ENCODE assay signal across 8 cellular contexts in genomic region chr11:120511116-120511803, GRCh38. TPM values are rescaled to one million over a fixed set of nuclear protein-coding genes. Genes with fewer than 3 reads are reported as not detected.
DNase-seq lines count a peak whose midpoint lies in the region; ATAC-seq and TF ChIP-seq lines count a peak whose summit lies in the region.

GRIK4 (plus strand) TSS chr11:120511748; CDS start chr11:120660319, 148,571 bp downstream.

- intact Hi-C loops in sciatic nerve (cut with DNase I), result loop anchor here (5.0 to 10.0 kb wide), 4 partner anchors 171 to 604 kb away; no protein-coding TSS in a partner anchor

- DNase-seq in NCI-H128 (lab: John Stamatoyannopoulos, UW; ENCODE audit: unreplicated experiment) (peak; percentile 49), amygdala (lab: John Stamatoyannopoulos, UW) (peak in 54 of 56 donors; percentile 25 to 91 (median 66)), hepatocyte (ENCODE audit: low spot score) (peak; percentile 92), sciatic nerve (ENCODE audit: low spot score) (peak; percentile 93)
- peak; percentile 65 for DNase-seq in T-helper 2 cell treated with Interferon-gamma antibody and Interleukin-4, amounts not matched to agents 5 μg/mL and 100 μg/mL, for 36 hours (ENCODE audit: low spot score)

- no peak within 1 kb of the TSS for H3K27ac ChIP-seq in hepatocyte

- H3K4me1 Mint-ChIP-seq in T-helper 2 cell treated with Interferon-gamma antibody and Interleukin-4, amounts not matched to agents 5 μg/mL and 100 μg/mL, for 36 hours (ENCODE audit: low read depth), result no peaks in the 10 kb centered on the region

- no peak within 1 kb of the TSS for H3K4me3 Mint-ChIP-seq in T-helper 2 cell treated with Interferon-gamma antibody and Interleukin-4, amounts not matched to agents 5 μg/mL and 100 μg/mL, for 36 hours

- H4K20me1 ChIP-seq in hepatocyte (ENCODE audit: insufficient read depth, poor library complexity, severe bottlenecking), result no peaks in the 10 kb centered on the region

- no peaks in the 10 kb centered on the region for H3K36me3 Mint-ChIP-seq in T-helper 2 cell treated with Interferon-gamma antibody and Interleukin-4, amounts not matched to agents 5 μg/mL and 100 μg/mL, for 36 hours (ENCODE audit: low read depth)

- ATAC-seq in HG02678 (IDR thresholded peaks at IDR 0.05; ENCODE audit: unreplicated experiment), result peak; percentile 80
- peak; percentile 93 for ATAC-seq in sciatic nerve
- no peak for ATAC-seq in HG03378 (IDR thresholded peaks at IDR 0.05; ENCODE audit: unreplicated experiment)

- no peaks in the 10 kb centered on the region for H3K79me2 ChIP-seq in hepatocyte

- H3K4me1 ChIP-seq in hepatocyte (ENCODE audit: insufficient read depth), result no peaks in the 10 kb centered on the region

- no peaks in the 10 kb centered on the region for H3K36me3 ChIP-seq in hepatocyte (replicated peaks; ENCODE audit: insufficient read depth, low read depth)

- TF ChIP-seq CTCF in GM12872 (IDR thresholded peaks at IDR 0.05; ENCODE audit: insufficient read depth, low read depth, low read length), result peak; percentile 82
- TF ChIP-seq CTCF in hepatocyte (IDR thresholded peaks at IDR 0.05; ENCODE audit: poor library complexity), result peak; percentile 97

- no peak within 1 kb of the TSS for H3K4me3 ChIP-seq in hepatocyte

- H3K4me2 ChIP-seq in hepatocyte, result peak within 1 kb of the TSS; percentile 77

- H3K27me3 ChIP-seq in hepatocyte, result peaks cover 54% of the 10 kb centered on the region

- WGBS in hepatocyte (ENCODE audit: low lambda C conversion rate, missing lambda C conversion rate), result 2% methylated on average over 31 of the region's 94 CpGs

- no peak within 1 kb of the TSS for H2AFZ ChIP-seq in hepatocyte

- no peaks in the 10 kb centered on the region for H3K9me3 Mint-ChIP-seq in T-helper 2 cell treated with Interferon-gamma antibody and Interleukin-4, amounts not matched to agents 5 μg/mL and 100 μg/mL, for 36 hours

- no peaks in the 10 kb centered on the region for H3K9me3 ChIP-seq in hepatocyte (ENCODE audit: low read depth)

- H3K27ac Mint-ChIP-seq in T-helper 2 cell treated with Interferon-gamma antibody and Interleukin-4, amounts not matched to agents 5 μg/mL and 100 μg/mL, for 36 hours, result no peak within 1 kb of the TSS

- H3K27me3 Mint-ChIP-seq in T-helper 2 cell treated with Interferon-gamma antibody and Interleukin-4, amounts not matched to agents 5 μg/mL and 100 μg/mL, for 36 hours (ENCODE audit: low read depth), result peaks cover 57% of the 10 kb centered on the region

- H3K9me2 ChIP-seq in hepatocyte (replicated peaks; ENCODE audit: insufficient read depth), result no peaks in the 10 kb centered on the region

RNA-seq across cellular contexts. Expression of gene GRIK4, which starts in this region (rescaled TPM):
- total RNA-seq in hepatocyte (1.5 and 1.6 TPM in 2 replicates), sciatic nerve (0.27 TPM)
- polyA plus RNA-seq in hepatocyte, result 0.95 and 2.3 TPM in 2 replicates

Comparison
In these comparisons a context has a peak if more than half of its experiments do, and no peak if none do; other contexts are left out.
1. Peak in DNase-seq and ATAC-seq in sciatic nerve; RNA of the gene not detected or under 1 TPM.